In genomic region chr19:7505682-7506384, GRCh38 we compare ENCODE assay signal across 8 cellular contexts. TPM values are rescaled to one million over a fixed set of nuclear protein-coding genes. Genes with fewer than 3 reads are reported as not detected.
DNase-seq lines count a peak whose midpoint lies in the region; ATAC-seq and TF ChIP-seq lines count a peak whose summit lies in the region.

No MANE protein-coding gene starts in this region.

- TF ChIP-seq CTCF in GM10266 (IDR thresholded peaks at IDR 0.05; ENCODE audit: control insufficient read depth, insufficient read depth, low read depth, missing control alignments) (no peak), glutamatergic neuron (IDR thresholded peaks at IDR 0.05; ENCODE audit: partially characterized antibody, unreplicated experiment) (no peak)

- in situ Hi-C loops in ACHN (cut with HindIII; ENCODE audit: low pct_ligation_motif_present, low pct_unique_long_range_greater_than_20kb, low sequenced_read_pairs): no loop called here

- H3K36me3 Mint-ChIP-seq in T-cell (no peaks in the 10 kb centered on the region), glutamatergic neuron (ENCODE audit: unreplicated experiment) (no peaks in the 10 kb centered on the region)
- peaks cover 2 to 4% of the 10 kb centered on the region in 2 donors for H3K36me3 Mint-ChIP-seq in stimulated activated naive B cell treated with anti-CD40 and anti-IgM and Interleukin-4, amounts not matched to agents 10 μg/mL and 1 μg/mL and 100 μg/mL, for 72 hours

- H3K4me1 Mint-ChIP-seq in T-cell (peaks cover 9 to 14% (median 10%) of the 10 kb centered on the region in 3 donors), glutamatergic neuron (ENCODE audit: low read depth, unreplicated experiment) (no peaks in the 10 kb centered on the region)
- H3K4me1 Mint-ChIP-seq in stimulated activated naive B cell treated with anti-CD40 and anti-IgM and Interleukin-4, amounts not matched to agents 10 μg/mL and 1 μg/mL and 100 μg/mL, for 72 hours: peaks cover 14 to 31% of the 10 kb centered on the region in 2 donors

- no peaks in the 10 kb centered on the region for H3K9me3 Mint-ChIP-seq in T-cell
- no peaks in the 10 kb centered on the region for H3K9me3 Mint-ChIP-seq in glutamatergic neuron (ENCODE audit: unreplicated experiment)
- H3K9me3 Mint-ChIP-seq in stimulated activated naive B cell treated with anti-CD40 and anti-IgM and Interleukin-4, amounts not matched to agents 10 μg/mL and 1 μg/mL and 100 μg/mL, for 72 hours: peaks cover 3 to 9% of the 10 kb centered on the region in 2 donors

- H3K4me3 Mint-ChIP-seq in T-cell: peak overlapping the region in 1 of 3 donors; percentile 42
- H3K4me3 Mint-ChIP-seq in glutamatergic neuron (ENCODE audit: unreplicated experiment): peak overlapping the region; percentile 7
- peak overlapping the region; percentile 52 to 55 for H3K4me3 Mint-ChIP-seq in stimulated activated naive B cell treated with anti-CD40 and anti-IgM and Interleukin-4, amounts not matched to agents 10 μg/mL and 1 μg/mL and 100 μg/mL, for 72 hours

- peak; percentile 31 to 52 (median 36) for ATAC-seq in T-cell (replicated peaks in 1 of 4)
- ATAC-seq in stimulated activated naive B cell treated with anti-CD40 and anti-IgM and Interleukin-4, amounts not matched to agents 10 μg/mL and 1 μg/mL and 100 μg/mL, for 72 hours (replicated peaks): peak; percentile 31 to 49
- no peak for ATAC-seq in GM19351 (IDR thresholded peaks at IDR 0.05; ENCODE audit: unreplicated experiment)
- ATAC-seq in GM18498 (IDR thresholded peaks at IDR 0.05; ENCODE audit: unreplicated experiment): no peak

- POLR2A ChIA-PET in T-cell (lab: Charles Lee): interaction anchor here in 1 of 2 donors (0.6 kb wide), 1 partner anchor 83 kb away, joined by 3 read pairs; no protein-coding TSS in a partner anchor

- peaks cover 24 to 39% of the 10 kb centered on the region in 2 donors for H3K27me3 Mint-ChIP-seq in T-cell
- H3K27me3 Mint-ChIP-seq in glutamatergic neuron (ENCODE audit: unreplicated experiment): peaks cover 6% of the 10 kb centered on the region
- peaks cover 58 to 77% of the 10 kb centered on the region in 2 donors for H3K27me3 Mint-ChIP-seq in stimulated activated naive B cell treated with anti-CD40 and anti-IgM and Interleukin-4, amounts not matched to agents 10 μg/mL and 1 μg/mL and 100 μg/mL, for 72 hours

- CTCF ChIA-PET in T-cell (lab: Charles Lee): interaction anchor here (0.6 to 0.7 kb wide), 3 partner anchors 9 to 109 kb away, joined by 3 read pairs; a partner anchor contains a TSS

- H3K27ac Mint-ChIP-seq in T-cell (peak overlapping the region in 1 of 2 donors; percentile 23), glutamatergic neuron (ENCODE audit: unreplicated experiment) (no peak overlapping the region)
- peak overlapping the region; percentile 37 for H3K27ac Mint-ChIP-seq in stimulated activated naive B cell treated with anti-CD40 and anti-IgM and Interleukin-4, amounts not matched to agents 10 μg/mL and 1 μg/mL and 100 μg/mL, for 72 hours

- DNase-seq in ACHN (peak; percentile 41), GM10266 (ENCODE audit: extremely low spot score) (peak; percentile 73), T-cell (no peak), glutamatergic neuron (peak; percentile 81), epidermal melanocyte (ENCODE audit: insufficient read length, low spot score) (no peak)
- DNase-seq in stimulated activated naive B cell treated with anti-CD40 and anti-IgM and Interleukin-4, amounts not matched to agents 10 μg/mL and 1 μg/mL and 100 μg/mL, for 72 hours: no peak

RNA-seq across cellular contexts. Expression of gene ZNF358, which starts 10.1 kb away (rescaled TPM):
- 10 to 100 TPM in 1 of 5 donors, 1 to 10 TPM in 4; 4.3 to 10.3 (median 8.5) TPM for total RNA-seq in T-cell
- total RNA-seq in glutamatergic neuron (ENCODE audit: unreplicated experiment): 148 TPM

RNA-seq across cellular contexts. Expression of gene MCOLN1, which starts 16.6 kb away (rescaled TPM):
- total RNA-seq in T-cell: 10 to 100 TPM; 13.0 to 16.7 (median 15.3) TPM
- total RNA-seq in glutamatergic neuron (ENCODE audit: unreplicated experiment): 39.8 TPM

RNA-seq across cellular contexts. Expression of gene PEX11G, which starts 17.0 kb away (rescaled TPM):
- total RNA-seq in T-cell (1 to 10 TPM in 1 of 5 donors, under 1 TPM in 3, not detected in 1; 0.35 to 1.1 (median 0.67) TPM), glutamatergic neuron (ENCODE audit: unreplicated experiment) (2.6 TPM)

RNA-seq across cellular contexts. Expression of gene PNPLA6, which starts 29.7 kb away (rescaled TPM):
- total RNA-seq in T-cell (100 to 1,000 TPM in 3 of 5 donors, 10 to 100 TPM in 2; 88.4 to 158 (median 125) TPM), glutamatergic neuron (ENCODE audit: unreplicated experiment) (82.0 TPM)

Comparison
In these comparisons a context has a peak if more than half of its experiments do, and no peak if none do; other contexts are left out.
1. DNase-seq: peak in ACHN (single experiment), GM10266 (single experiment) and glutamatergic neuron (single experiment); none in T-cell (0 of 34), stimulated activated naive B cell treated with anti-CD40 and anti-IgM and Interleukin-4, amounts not matched to agents 10 μg/mL and 1 μg/mL and 100 μg/mL, for 72 hours (single experiment) and epidermal melanocyte (single experiment).
2. ATAC-seq: peak in T-cell (4 of 4) and stimulated activated naive B cell treated with anti-CD40 and anti-IgM and Interleukin-4, amounts not matched to agents 10 μg/mL and 1 μg/mL and 100 μg/mL, for 72 hours (2 of 2); none in GM19351 (single experiment) and GM18498 (single experiment).
3. RNA of gene ZNF358, which starts 10.1 kb away (total RNA-seq): 148 TPM in glutamatergic neuron (single experiment); 4.3 to 10.3 TPM in T-cell; every median in the first group is over 10 times any median in the second.